Comparison of ENCODE assay signal across 1 cellular context in genomic region chr14:101072531-101072930, GRCh38.
TF ChIP-seq lines count a peak whose summit lies in the region.

No MANE protein-coding gene starts in this region.

TF ChIP-seq in IMR-90, 13 proteins besides CTCF, POLR2A, EP300 and RAD21 (continued from another document):
- TF ChIP-seq ELK1 (IDR thresholded peaks at IDR 0.05; ENCODE audit: borderline replicate concordance, low read depth, low read length) (no peak), NFE2L2 (IDR thresholded peaks at IDR 0.05; ENCODE audit: low read depth, low read length) (no peak), MAFK (IDR thresholded peaks at IDR 0.05; ENCODE audit: low read depth, low read length) (no peak), CEBPB (IDR thresholded peaks at IDR 0.05; ENCODE audit: low read depth, low read length) (no peak), MAZ (IDR thresholded peaks at IDR 0.05; ENCODE audit: borderline replicate concordance, low read depth, low read length) (no peak), RCOR1 (IDR thresholded peaks at IDR 0.05; ENCODE audit: insufficient replicate concordance, low read length) (no peak), RFX5 (IDR thresholded peaks at IDR 0.05; ENCODE audit: low read depth, low read length) (no peak), CHD1 (IDR thresholded peaks at IDR 0.05; ENCODE audit: low read depth, low read length) (no peak), MXI1 (IDR thresholded peaks at IDR 0.05; ENCODE audit: borderline replicate concordance, low read depth, low read length) (no peak)
TF ChIP-seq in IMR-90: peak in this region for 0.
